In the genomic region with DNA sequence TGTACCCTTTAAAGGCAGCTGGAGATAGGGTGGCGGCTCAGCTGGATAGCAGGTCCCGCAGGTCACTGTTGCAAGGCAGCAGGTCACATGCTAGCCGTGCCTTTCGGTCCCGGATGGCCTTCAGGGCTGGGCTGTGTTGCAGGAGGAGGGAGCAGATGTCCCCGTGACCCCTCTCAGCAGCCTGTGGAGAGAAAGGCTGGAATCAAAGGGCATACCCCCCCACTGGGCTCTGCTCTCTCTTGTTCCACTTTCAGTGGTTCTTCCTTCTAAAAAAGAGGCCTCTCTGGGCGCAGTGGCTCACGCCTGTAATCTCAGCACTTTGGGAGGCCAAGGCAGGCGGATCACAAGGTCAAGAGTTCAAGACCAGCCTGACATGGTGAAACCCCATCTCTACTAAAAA, we compare ENCODE assay signal across 30 cellular contexts. TPM values are rescaled to one million over a fixed set of nuclear protein-coding genes. Genes with fewer than 3 reads are reported as not detected.
A peak's percentile ranks its signal among the peaks of the same experiment; 100 is the strongest.
DNase-seq lines count a peak whose midpoint lies in the region; ATAC-seq and TF ChIP-seq lines count a peak whose summit lies in the region.
"Had no signal": no experiment of that assay in that cellular context is flagged by ENCODE, and none has a peak within 500 bp of the region (broad histone marks: within the 10 kb centered on the region; RNA-seq: fewer than 3 reads in every experiment).

No MANE protein-coding gene starts in this region.

- TF ChIP-seq CTCF in endodermal cell (conservative IDR thresholded peaks at IDR 0.05) (no peak), neural crest cell (conservative IDR thresholded peaks at IDR 0.05) (no peak)

- DNase-seq in MV-4-11 (lab: John Stamatoyannopoulos, UW) (peak; percentile 72), endodermal cell (peak; percentile 41), neural crest cell (ENCODE audit: low read depth, low spot score) (no peak), NCI-H1930 (lab: John Stamatoyannopoulos, UW) (no peak), NCI-H526 treated with DMSO at 0.1 percent for 48 hours (lab: John Stamatoyannopoulos, UW) (no peak)
- DNase-seq: activated CD4-positive, alpha-beta T cell treated with anti-CD3 and anti-CD28 coated beads for 36 hours; activated CD8-positive, alpha-beta memory T cell treated with anti-CD3 and anti-CD28 coated beads, Interleukin-2, amount 50 U/mL, for 48 hours; activated CD8-positive, alpha-beta T cell treated with anti-CD3 and anti-CD28 coated beads for 36 hours; activated naive CD4-positive, alpha-beta T cell treated with anti-CD3 and anti-CD28 coated beads for 36 hours; CD8-positive, alpha-beta memory T cell; cerebellar nuclear complex; dorsolateral prefrontal cortex; IMR-90; NCI-H1105; NCI-H2029 treated with DMSO at 0.1 percent for 48 hours; NCI-H526; PC-9; SIG-M5; sigmoid colon; stimulated activated CD4-positive, alpha-beta T cell treated with anti-CD3 and anti-CD28 coated beads, Interleukin-12 subunit alpha, Interleukin-12 subunit beta, amount 100 ng/mL, for 4 hours; stimulated activated CD4-positive, alpha-beta T cell treated with anti-CD3 and anti-CD28 coated beads, Interleukin-2, amount 100 ng/mL, for 48 hours; transverse colon had no signal

- H3K9ac ChIP-seq in BLaER1 = no peak overlapping the region
- no peak overlapping the region for H3K9ac ChIP-seq in endodermal cell (ENCODE audit: extremely low read depth, low read length, poor library complexity, severe bottlenecking)

- 94 to 97% methylated on average over 4 to 9 of the region's 9 CpGs for WGBS in endodermal cell (ENCODE audit: insufficient coverage in 1 of 2, insufficient read length in 1 of 2), 2 experiments

- H3K27ac ChIP-seq in BLaER1 (no peak overlapping the region), endodermal cell (ENCODE audit: low read depth, low read length) (no peak overlapping the region)
- H3K27ac ChIP-seq: dorsolateral prefrontal cortex, PC-9, sigmoid colon, transverse colon, VCaP had no signal

- H3K4me3 Mint-ChIP-seq in endodermal cell (no peak overlapping the region), neural crest cell (peak overlapping the region; percentile 60)
- H3K4me3 Mint-ChIP-seq: activated CD4-positive, alpha-beta T cell treated with anti-CD3 and anti-CD28 coated beads for 36 hours; activated CD8-positive, alpha-beta T cell treated with anti-CD3 and anti-CD28 coated beads for 36 hours; activated naive CD4-positive, alpha-beta T cell treated with anti-CD3 and anti-CD28 coated beads for 36 hours; activated T-helper 1 cell treated with anti-CD3 and anti-CD28 coated beads, Interleukin-12 subunit alpha, Interleukin-12 subunit beta, Interleukin-2, Interleukin-4 antibody, amounts not matched to agents 30 ng/mL and 10 ng/mL and 1 ng/mL, durations not matched to agents 14 hours and 24 hours and 36 hours; memory B cell had no signal

- no peaks in the 10 kb centered on the region for H3K9me3 ChIP-seq in BLaER1
- H3K9me3 ChIP-seq in endodermal cell (ENCODE audit: control insufficient read depth, low read length) = no peaks in the 10 kb centered on the region
- H3K9me3 ChIP-seq: sigmoid colon, transverse colon had no signal

- H3K27me3 ChIP-seq in BLaER1 (peaks cover 2% of the 10 kb centered on the region; the same call in 1 of the 2 replicates), endodermal cell (ENCODE audit: control insufficient read depth, insufficient read depth, low read length, poor library complexity, severe bottlenecking) (no peaks in the 10 kb centered on the region)
- H3K27me3 ChIP-seq: dorsolateral prefrontal cortex, sigmoid colon, transverse colon had no signal

- no peak overlapping the region for H3K27ac Mint-ChIP-seq in endodermal cell
- H3K27ac Mint-ChIP-seq in neural crest cell (ENCODE audit: unreplicated experiment) = no peak overlapping the region
- H3K27ac Mint-ChIP-seq: activated CD4-positive, alpha-beta T cell treated with anti-CD3 and anti-CD28 coated beads for 36 hours; activated CD8-positive, alpha-beta T cell treated with anti-CD3 and anti-CD28 coated beads for 36 hours; activated naive CD4-positive, alpha-beta T cell treated with anti-CD3 and anti-CD28 coated beads for 36 hours; activated T-helper 1 cell treated with anti-CD3 and anti-CD28 coated beads, Interleukin-12 subunit alpha, Interleukin-12 subunit beta, Interleukin-2, Interleukin-4 antibody, amounts not matched to agents 30 ng/mL and 10 ng/mL and 1 ng/mL, durations not matched to agents 14 hours and 24 hours and 36 hours; memory B cell had no signal

- H3K36me3 ChIP-seq in BLaER1 (peaks cover 99% of the 10 kb centered on the region), endodermal cell (ENCODE audit: control insufficient read depth, insufficient read depth, low read length) (peaks cover 40% of the 10 kb centered on the region)

- H3K27me3 Mint-ChIP-seq in endodermal cell (ENCODE audit: insufficient read depth) (no peaks in the 10 kb centered on the region), neural crest cell (ENCODE audit: low read depth) (no peaks in the 10 kb centered on the region)
- H3K27me3 Mint-ChIP-seq: activated CD4-positive, alpha-beta T cell treated with anti-CD3 and anti-CD28 coated beads for 36 hours; activated CD8-positive, alpha-beta T cell treated with anti-CD3 and anti-CD28 coated beads for 36 hours; CD8-positive, alpha-beta memory T cell; memory B cell had no signal

- H3K4me3 ChIP-seq in BLaER1 (no peak overlapping the region), endodermal cell (ENCODE audit: low read length) (no peak overlapping the region)
- H3K4me3 ChIP-seq: dorsolateral prefrontal cortex, GM12878, PC-9, sigmoid colon, transverse colon had no signal

- no peaks in the 10 kb centered on the region for H3K9me3 Mint-ChIP-seq in endodermal cell
- H3K9me3 Mint-ChIP-seq in neural crest cell = no peaks in the 10 kb centered on the region
- H3K9me3 Mint-ChIP-seq: activated CD8-positive, alpha-beta T cell treated with anti-CD3 and anti-CD28 coated beads for 36 hours; activated naive CD4-positive, alpha-beta T cell treated with anti-CD3 and anti-CD28 coated beads for 36 hours; activated T-helper 1 cell treated with anti-CD3 and anti-CD28 coated beads, Interleukin-12 subunit alpha, Interleukin-12 subunit beta, Interleukin-2, Interleukin-4 antibody, amounts not matched to agents 30 ng/mL and 10 ng/mL and 1 ng/mL, durations not matched to agents 14 hours and 24 hours and 36 hours; CD8-positive, alpha-beta memory T cell; memory B cell had no signal

- no peaks in the 10 kb centered on the region; the same call in 1 of the 2 replicates for H4K20me1 ChIP-seq in BLaER1

- peak overlapping the region; percentile 9; the same call in 1 of the 2 replicates for H3K4me2 ChIP-seq in BLaER1
- H3K4me2 ChIP-seq: PC-9 had no signal

- ATAC-seq in GM21737 (IDR thresholded peaks at IDR 0.05; ENCODE audit: unreplicated experiment) (no peak), GM18858 (IDR thresholded peaks at IDR 0.05; ENCODE audit: unreplicated experiment) (no peak)
- ATAC-seq: activated CD4-positive, alpha-beta T cell treated with anti-CD3 and anti-CD28 coated beads for 36 hours; activated CD8-positive, alpha-beta T cell treated with anti-CD3 and anti-CD28 coated beads for 36 hours; GM12878; HCT116 had no signal

- H3K4me1 Mint-ChIP-seq in endodermal cell = no peaks in the 10 kb centered on the region
- peaks cover 17% of the 10 kb centered on the region for H3K4me1 Mint-ChIP-seq in neural crest cell
- H3K4me1 Mint-ChIP-seq: activated CD4-positive, alpha-beta T cell treated with anti-CD3 and anti-CD28 coated beads for 36 hours had no signal

- H3K36me3 Mint-ChIP-seq in endodermal cell (ENCODE audit: low read depth) = peaks cover 39% of the 10 kb centered on the region
- peaks cover 15% of the 10 kb centered on the region for H3K36me3 Mint-ChIP-seq in neural crest cell (ENCODE audit: low read depth)

- H3K4me1 ChIP-seq in BLaER1 = peaks cover 6% of the 10 kb centered on the region; the same call in 1 of the 2 replicates
- no peaks in the 10 kb centered on the region for H3K4me1 ChIP-seq in endodermal cell (ENCODE audit: control insufficient read depth, insufficient read depth, low read length)
- H3K4me1 ChIP-seq: sigmoid colon, transverse colon had no signal

RNA-seq across cellular contexts. Expression of a gene that starts 4.4 kb away (rescaled TPM):
- total RNA-seq in endodermal cell (1 to 10 TPM; 2.6 to 3.6 TPM), neural crest cell (9.3 and 11.4 TPM in 2 replicates)
- polyA plus RNA-seq in endodermal cell (2013, experiment 1 of 2) = 3.5 TPM
- 2.6 TPM for polyA plus RNA-seq in endodermal cell (2013, experiment 2 of 2)

RNA-seq across cellular contexts. Expression of a gene that starts 9.6 kb away (rescaled TPM):
- total RNA-seq in endodermal cell (10 to 100 TPM; 14.6 to 16.7 TPM), neural crest cell (23.4 and 25.8 TPM in 2 replicates)
- 13.0 TPM for polyA plus RNA-seq in endodermal cell (2013, experiment 1 of 2)
- 14.1 TPM for polyA plus RNA-seq in endodermal cell (2013, experiment 2 of 2)

RNA-seq across cellular contexts. Expression of a gene that starts 21.6 kb away (rescaled TPM):
- total RNA-seq in endodermal cell (10 to 100 TPM; 82.5 to 92.1 TPM), neural crest cell (102 and 103 TPM in 2 replicates)
- 76.4 TPM for polyA plus RNA-seq in endodermal cell (2013, experiment 1 of 2)
- polyA plus RNA-seq in endodermal cell (2013, experiment 2 of 2) = 67.9 TPM

RNA-seq across cellular contexts. Expression of a gene that starts 32.2 kb away (rescaled TPM):
- 10 to 100 TPM; 33.1 to 34.8 TPM for total RNA-seq in endodermal cell
- polyA plus RNA-seq in endodermal cell (2013, experiment 1 of 2) = 16.5 TPM
- polyA plus RNA-seq in endodermal cell (2013, experiment 2 of 2) = 14.9 TPM
- total RNA-seq in neural crest cell = 32.6 and 33.9 TPM in 2 replicates

Comparison
In these comparisons a context has a peak if more than half of its experiments do, and no peak if none do; other contexts are left out.
1. DNase-seq: peak in MV-4-11 (single experiment) and endodermal cell (single experiment); none in neural crest cell (single experiment), NCI-H1930 (0 of 2) and NCI-H526 treated with DMSO at 0.1 percent for 48 hours (single experiment).